In genomic region chr6:30357678-30358339, GRCh38 we compare ENCODE assay signal across 7 cellular contexts. TPM values are rescaled to one million over a fixed set of nuclear protein-coding genes. Genes with fewer than 3 reads are reported as not detected.
A peak's percentile ranks its signal among the peaks of the same experiment; 100 is the strongest.
DNase-seq lines count a peak whose midpoint lies in the region; ATAC-seq, FAIRE-seq and TF ChIP-seq lines count a peak whose summit lies in the region.

No MANE protein-coding gene starts in this region.

- dilution Hi-C loops in mammary epithelial cell (cut with HindIII; ENCODE audit: low sequenced_read_pairs): no loop called here

- peak overlapping the region; percentile 39 to 52 (median 47) for H3K4me3 ChIP-seq in mammary epithelial cell (replicated peaks in 1 of 3; ENCODE audit: insufficient read depth in 1 of 3, low read depth in 2 of 3, low read length in 3 of 3)
- peak overlapping the region in 2 of 3 donors; percentile 43 to 46 for H3K4me3 ChIP-seq in skeletal muscle tissue (ENCODE audit: low read length in 3 of 3)

- H3K9ac ChIP-seq in mammary epithelial cell (ENCODE audit: insufficient read depth, low read length): peak overlapping the region; percentile 19
- no peak overlapping the region for H3K9ac ChIP-seq in skeletal muscle tissue (ENCODE audit: low read depth in 1 of 3, low read length in 3 of 3)

- H3K27me3 ChIP-seq in mammary epithelial cell (ENCODE audit: insufficient read depth, low read length) (peaks cover 10% of the 10 kb centered on the region), skeletal muscle tissue (ENCODE audit: control insufficient read depth in 3 of 3, insufficient read depth in 3 of 3, low read length in 3 of 3) (peaks cover 27 to 36% (median 35%) of the 10 kb centered on the region in 3 donors)

- WGBS in mammary epithelial cell (ENCODE audit: low coverage, missing lambda C conversion rate): 3% methylated on average over 10 of the region's 34 CpGs

- intact Hi-C loops in mammary epithelial cell (cut with micrococcal nuclease): loop anchor here (1.0 kb wide), 2 partner anchors 39 to 95 kb away; no protein-coding TSS in a partner anchor

- peak overlapping the region; percentile 92 for H2AFZ ChIP-seq in mammary epithelial cell (ENCODE audit: low read depth, low read length)

- peak; percentile 68 for FAIRE-seq in TTC549 (lab: Jason Lieb, UNC)

- no peak for ATAC-seq in HG02571 (IDR thresholded peaks at IDR 0.05; ENCODE audit: unreplicated experiment)

- no peaks in the 10 kb centered on the region for H3K79me2 ChIP-seq in mammary epithelial cell (ENCODE audit: insufficient read depth, low read length)

- CTCF ChIA-PET in GM10248 (lab: Yijun Ruan, JAX): interaction anchor here (0.8 to 3.5 kb wide), 8 partner anchors 9 to 215 kb away, joined by 3 to 29 read pairs (median 4); no protein-coding TSS in a partner anchor
- CTCF ChIA-PET in mammary epithelial cell (lab: Charles Lee; ENCODE audit: low non-redundant PET): no interaction called here

- H3K36me3 ChIP-seq in mammary epithelial cell (ENCODE audit: insufficient read depth, low read length): no peaks in the 10 kb centered on the region
- no peaks in the 10 kb centered on the region for H3K36me3 ChIP-seq in skeletal muscle tissue (ENCODE audit: control insufficient read depth in 3 of 3, insufficient read depth in 3 of 3, low read length in 3 of 3)

- H4K20me1 ChIP-seq in mammary epithelial cell (ENCODE audit: insufficient read depth, low read length): no peaks in the 10 kb centered on the region

- peak overlapping the region; percentile 99 for H3K4me2 ChIP-seq in mammary epithelial cell (ENCODE audit: insufficient read depth, low read depth, low read length)

- POLR2A ChIA-PET in GM10248 (lab: Yijun Ruan, JAX): no interaction called here

- BruUV-seq in mammary epithelial cell (replicated peaks; lab: Mats Ljungman, UMichigan): no TSS peak

- peak; percentile 73 for DNase-seq in GM10248 (ENCODE audit: extremely low spot score)
- peak; percentile 24 for DNase-seq in NCI-H1436 treated with DMSO at 0.1 percent for 48 hours (lab: John Stamatoyannopoulos, UW)
- peak; percentile 44 for DNase-seq in mammary epithelial cell
- DNase-seq in iPS-NIHi11 (ENCODE audit: low spot score): peak; percentile 82

- H3K27ac ChIP-seq in mammary epithelial cell (ENCODE audit: insufficient read depth, low read depth, low read length) (no peak overlapping the region), skeletal muscle tissue (ENCODE audit: low read depth, low read length) (no peak overlapping the region)

- H3K9me3 ChIP-seq in mammary epithelial cell (replicated peaks; ENCODE audit: insufficient read depth, low read length) (no peaks in the 10 kb centered on the region), skeletal muscle tissue (ENCODE audit: control insufficient read depth in 3 of 3, low read length in 3 of 3) (peaks cover 0 to 7% (median 0%) of the 10 kb centered on the region in 3 donors)

- TF ChIP-seq CTCF in GM10248 (IDR thresholded peaks at IDR 0.05; ENCODE audit: control extremely low read depth, extremely low read depth, low read depth, missing control alignments): peak; percentile 64
- peak; percentile 63 to 77 for TF ChIP-seq CTCF in mammary epithelial cell (conservative IDR thresholded peaks at IDR 0.05 in 1 of 2, IDR thresholded peaks at IDR 0.05 in 1 of 2; ENCODE audit: extremely low read depth in 1 of 2, insufficient read depth in 1 of 2, low read depth in 1 of 2, low read length in 2 of 2)

- in situ Hi-C loops in mammary epithelial cell (cut with MboI; ENCODE audit: low sequenced_read_pairs in 2 of 2): no loop called here

- H3K4me1 ChIP-seq in mammary epithelial cell (ENCODE audit: insufficient read depth, low read length) (peaks cover 6% of the 10 kb centered on the region), skeletal muscle tissue (ENCODE audit: control insufficient read depth in 3 of 3, insufficient read depth in 3 of 3, low read length in 3 of 3) (peaks cover 0 to 4% (median 0%) of the 10 kb centered on the region in 3 donors)

RNA-seq across cellular contexts. Expression of gene RPP21, which starts 12.9 kb away (rescaled TPM):
- total RNA-seq in mammary epithelial cell (10 to 100 TPM; 19.0 to 41.3 TPM), skeletal muscle tissue (7.8 TPM)
- polyA plus RNA-seq in mammary epithelial cell: 45.2 TPM
- polyA minus RNA-seq in mammary epithelial cell: 9.0 TPM

RNA-seq across cellular contexts. Expression of gene TRIM39, which starts 31.1 kb away (rescaled TPM):
- total RNA-seq in mammary epithelial cell: 10 to 100 TPM; 13.3 to 14.0 TPM
- polyA plus RNA-seq in mammary epithelial cell: 7.4 TPM
- polyA minus RNA-seq in mammary epithelial cell: 48.3 TPM
- total RNA-seq in skeletal muscle tissue: 5.2 TPM

Comparison
In these comparisons a context has a peak if more than half of its experiments do, and no peak if none do; other contexts are left out.
1. DNase-seq: peak in every context shown above with its lines; median percentile 82 in iPS-NIHi11; 73 in GM10248; 44 in mammary epithelial cell; 24 in NCI-H1436 treated with DMSO at 0.1 percent for 48 hours.